Comparison of ENCODE assay signal across 21 cellular contexts in genomic region chr17:11852911-11853310, GRCh38.
DNase-seq lines count a peak whose midpoint lies in the region; ATAC-seq, FAIRE-seq and TF ChIP-seq lines count a peak whose summit lies in the region.
"Had no signal": no experiment of that assay in that cellular context is flagged by ENCODE, and none has a peak within 500 bp of the region (broad histone marks: within the 10 kb centered on the region; RNA-seq: fewer than 3 reads in every experiment).

No MANE protein-coding gene starts in this region.

- H3K27ac ChIP-seq in astrocyte (ENCODE audit: low read depth, low read length) (peak overlapping the region; percentile 55), gastroesophageal sphincter (peak overlapping the region in 3 of 4 donors; percentile 9 to 58 (median 46)), neuronal stem cell (replicated peaks; ENCODE audit: low read length) (no peak overlapping the region)
- H3K27ac ChIP-seq: A549, BLaER1, upper lobe of right lung had no signal

- H3K36me3 ChIP-seq in astrocyte (ENCODE audit: insufficient read depth, low read length) (no peaks in the 10 kb centered on the region), gastroesophageal sphincter (no peaks in the 10 kb centered on the region), neuronal stem cell (replicated peaks in 1 of 2; ENCODE audit: control insufficient read depth in 2 of 2, insufficient read depth in 2 of 2, low read length in 2 of 2) (no peaks in the 10 kb centered on the region)
- H3K36me3 ChIP-seq: BLaER1, upper lobe of right lung had no signal

- H4K20me1 ChIP-seq in astrocyte (ENCODE audit: insufficient read depth, low read length), result no peaks in the 10 kb centered on the region
- H4K20me1 ChIP-seq: BLaER1 had no signal

- H3K27ac Mint-ChIP-seq in astrocyte (ENCODE audit: unreplicated experiment), result no peak overlapping the region
- H3K27ac Mint-ChIP-seq in activated CD8-positive, alpha-beta memory T cell treated with anti-CD3 and anti-CD28 coated beads, Interleukin-2, amount 10 ng/mL, durations not matched to agents 7 days and 5 days, result no peak overlapping the region
- H3K27ac Mint-ChIP-seq: activated CD4-positive, alpha-beta memory T cell treated with anti-CD3 and anti-CD28 coated beads for 36 hours; activated naive CD4-positive, alpha-beta T cell treated with anti-CD3 and anti-CD28 coated beads, Interleukin-2, amount 10 ng/mL, durations not matched to agents 7 days and 5 days; WTC11 had no signal

- no peaks in the 10 kb centered on the region for H3K79me1 ChIP-seq in neuronal stem cell (ENCODE audit: low read depth, low read length)

- no peak overlapping the region for H3K23ac ChIP-seq in neuronal stem cell (ENCODE audit: low read depth, low read length, poor library complexity)

- H2AFZ ChIP-seq in astrocyte (ENCODE audit: low read depth, low read length) (no peak overlapping the region), neuronal stem cell (ENCODE audit: low read length) (peak overlapping the region; percentile 10)

- FAIRE-seq in astrocyte (lab: Jason Lieb, UNC), result no peak
- FAIRE-seq: A549, HTR-8/SVneo had no signal

- H3K36me3 Mint-ChIP-seq in astrocyte (ENCODE audit: low read depth, unreplicated experiment), result no peaks in the 10 kb centered on the region
- no peaks in the 10 kb centered on the region for H3K36me3 Mint-ChIP-seq in activated CD8-positive, alpha-beta memory T cell treated with anti-CD3 and anti-CD28 coated beads, Interleukin-2, amount 10 ng/mL, durations not matched to agents 7 days and 5 days
- H3K36me3 Mint-ChIP-seq: activated CD4-positive, alpha-beta memory T cell treated with anti-CD3 and anti-CD28 coated beads for 36 hours; activated naive CD4-positive, alpha-beta T cell treated with anti-CD3 and anti-CD28 coated beads, Interleukin-2, amount 10 ng/mL, durations not matched to agents 7 days and 5 days had no signal

- no peak overlapping the region for H2BK12ac ChIP-seq in neuronal stem cell (ENCODE audit: low read length)

- no peak overlapping the region for H2BK5ac ChIP-seq in neuronal stem cell (ENCODE audit: low read length)

- H4K91ac ChIP-seq in neuronal stem cell (ENCODE audit: low read depth, low read length, poor library complexity), result no peak overlapping the region

- no peaks in the 10 kb centered on the region for H3K27me3 Mint-ChIP-seq in astrocyte (ENCODE audit: low read depth, unreplicated experiment)
- no peaks in the 10 kb centered on the region for H3K27me3 Mint-ChIP-seq in activated CD8-positive, alpha-beta memory T cell treated with anti-CD3 and anti-CD28 coated beads, Interleukin-2, amount 10 ng/mL, durations not matched to agents 7 days and 5 days
- H3K27me3 Mint-ChIP-seq: activated naive CD4-positive, alpha-beta T cell treated with anti-CD3 and anti-CD28 coated beads, Interleukin-2, amount 10 ng/mL, durations not matched to agents 7 days and 5 days had no signal

- H3K14ac ChIP-seq in neuronal stem cell (ENCODE audit: low read length), result no peak overlapping the region

- no peaks in the 10 kb centered on the region for H3K79me2 ChIP-seq in astrocyte (ENCODE audit: insufficient read depth, low read length)

- TF ChIP-seq POLR2A in gastroesophageal sphincter (IDR thresholded peaks at IDR 0.05), result no peak

- H3K4me3 ChIP-seq in GM12865 (ENCODE audit: low read depth, low read length), result no peak overlapping the region
- no peak overlapping the region for H3K4me3 ChIP-seq in astrocyte (ENCODE audit: insufficient read depth, low read depth, low read length)
- H3K4me3 ChIP-seq in gastroesophageal sphincter, result no peak overlapping the region
- H3K4me3 ChIP-seq in neuronal stem cell (ENCODE audit: low read length in 2 of 2), result no peak overlapping the region
- H3K4me3 ChIP-seq: A549, BLaER1, upper lobe of right lung had no signal

- no peak overlapping the region for H2BK15ac ChIP-seq in neuronal stem cell (ENCODE audit: low read length)

- H3K27me3 ChIP-seq in astrocyte (ENCODE audit: insufficient read depth, low read length) (no peaks in the 10 kb centered on the region), gastroesophageal sphincter (peaks cover 6% of the 10 kb centered on the region), neuronal stem cell (ENCODE audit: control insufficient read depth in 3 of 3, insufficient read depth in 3 of 3, low read depth in 1 of 3, low read length in 3 of 3) (no peaks in the 10 kb centered on the region)
- H3K27me3 ChIP-seq: BLaER1, upper lobe of right lung had no signal

- no peak for TF ChIP-seq CTCF in GM12865 (IDR thresholded peaks at IDR 0.05; ENCODE audit: insufficient read depth, low read depth, low read length, missing control alignments)
- no peak for TF ChIP-seq CTCF in astrocyte (IDR thresholded peaks at IDR 0.05; ENCODE audit: insufficient read depth, low read depth, low read length)
- no peak for TF ChIP-seq CTCF in gastroesophageal sphincter (IDR thresholded peaks at IDR 0.05)

- peak; percentile 58 for ATAC-seq in gastroesophageal sphincter
- ATAC-seq in activated CD8-positive, alpha-beta memory T cell treated with anti-CD3 and anti-CD28 coated beads, Interleukin-2, amount 10 ng/mL, durations not matched to agents 7 days and 5 days, result no peak
- ATAC-seq: A549, upper lobe of right lung, WTC11 had no signal

- no peak overlapping the region for H2AK5ac ChIP-seq in neuronal stem cell (ENCODE audit: low read depth, low read length)

- no peaks in the 10 kb centered on the region for H3K4me1 Mint-ChIP-seq in astrocyte (ENCODE audit: low read depth, unreplicated experiment)
- no peaks in the 10 kb centered on the region for H3K4me1 Mint-ChIP-seq in activated CD8-positive, alpha-beta memory T cell treated with anti-CD3 and anti-CD28 coated beads, Interleukin-2, amount 10 ng/mL, durations not matched to agents 7 days and 5 days
- H3K4me1 Mint-ChIP-seq: activated naive CD4-positive, alpha-beta T cell treated with anti-CD3 and anti-CD28 coated beads, Interleukin-2, amount 10 ng/mL, durations not matched to agents 7 days and 5 days had no signal

- no peak for TF ChIP-seq EP300 in gastroesophageal sphincter (IDR thresholded peaks at IDR 0.05)

- H3K4me3 Mint-ChIP-seq in astrocyte (ENCODE audit: unreplicated experiment), result no peak overlapping the region
- H3K4me3 Mint-ChIP-seq in activated CD8-positive, alpha-beta memory T cell treated with anti-CD3 and anti-CD28 coated beads, Interleukin-2, amount 10 ng/mL, durations not matched to agents 7 days and 5 days, result no peak overlapping the region
- H3K4me3 Mint-ChIP-seq: activated CD4-positive, alpha-beta memory T cell treated with anti-CD3 and anti-CD28 coated beads for 36 hours; activated naive CD4-positive, alpha-beta T cell treated with anti-CD3 and anti-CD28 coated beads, Interleukin-2, amount 10 ng/mL, durations not matched to agents 7 days and 5 days; WTC11 had no signal

- no peak overlapping the region for H3K18ac ChIP-seq in neuronal stem cell (ENCODE audit: low read length)

- no peaks in the 10 kb centered on the region for H3K9me3 ChIP-seq in astrocyte (ENCODE audit: insufficient read depth, low read depth, low read length)
- no peaks in the 10 kb centered on the region for H3K9me3 ChIP-seq in gastroesophageal sphincter
- no peaks in the 10 kb centered on the region for H3K9me3 ChIP-seq in neuronal stem cell (replicated peaks in 1 of 2; ENCODE audit: control insufficient read depth in 2 of 2, insufficient read depth in 1 of 2, low read depth in 1 of 2, low read length in 2 of 2)
- H3K9me3 ChIP-seq: A549, BLaER1, upper lobe of right lung had no signal

- 57% methylated on average over 2 of the region's 2 CpGs; no CpG with 5 or more reads in 1 of the 2 donors for WGBS in gastroesophageal sphincter (ENCODE audit: low coverage in 1 of 2), 2 donors
- no CpG with 5 or more reads among the region's 2 CpGs for WGBS in neuronal stem cell (ENCODE audit: extremely low coverage in 2 of 2, insufficient read length in 2 of 2, insufficient replicate concordance in 1 of 2), 2 donors

- no peak overlapping the region for H3K4ac ChIP-seq in neuronal stem cell (ENCODE audit: low read length)

- no peak overlapping the region for H4K8ac ChIP-seq in neuronal stem cell (ENCODE audit: low read depth, low read length)

- peaks cover 15% of the 10 kb centered on the region for H3K9me3 Mint-ChIP-seq in astrocyte (ENCODE audit: unreplicated experiment)
- H3K9me3 Mint-ChIP-seq in activated CD8-positive, alpha-beta memory T cell treated with anti-CD3 and anti-CD28 coated beads, Interleukin-2, amount 10 ng/mL, durations not matched to agents 7 days and 5 days (ENCODE audit: low read depth), result peaks cover 2% of the 10 kb centered on the region
- H3K9me3 Mint-ChIP-seq: activated CD4-positive, alpha-beta memory T cell treated with anti-CD3 and anti-CD28 coated beads for 36 hours had no signal

- H3K9ac ChIP-seq in astrocyte (ENCODE audit: low read length) (peak overlapping the region; percentile 5), neuronal stem cell (ENCODE audit: low read depth, low read length, poor library complexity) (no peak overlapping the region)
- H3K9ac ChIP-seq: BLaER1 had no signal

- H3K4me2 ChIP-seq in astrocyte (ENCODE audit: low read length) (peak overlapping the region; percentile 45), neuronal stem cell (ENCODE audit: insufficient read depth, low read length, poor library complexity, severe bottlenecking) (no peak overlapping the region)
- H3K4me2 ChIP-seq: A549, BLaER1 had no signal

- peak; percentile 10 for DNase-seq in GM12865 (ENCODE audit: low read depth)
- DNase-seq in astrocyte (ENCODE audit: low read depth), result no peak
- no peak for DNase-seq in neuronal stem cell (ENCODE audit: low spot score)
- DNase-seq in MV-4-11 (lab: John Stamatoyannopoulos, UW), result no peak
- no peak for DNase-seq in NCI-H1417 treated with DMSO at 0.1 percent for 48 hours (lab: John Stamatoyannopoulos, UW)
- no peak for DNase-seq in cerebellum (ENCODE audit: low spot score)
- no peak for DNase-seq in activated CD8-positive, alpha-beta memory T cell treated with anti-CD3 and anti-CD28 coated beads, Interleukin-2, amount 10 ng/mL, durations not matched to agents 7 days and 5 days
- DNase-seq: activated CD4-positive, alpha-beta memory T cell treated with anti-CD3 and anti-CD28 coated beads for 36 hours; activated naive CD4-positive, alpha-beta T cell treated with anti-CD3 and anti-CD28 coated beads, Interleukin-2, amount 10 ng/mL, durations not matched to agents 7 days and 5 days; Calu3; GOT3; NCI-H1436 treated with DMSO at 0.1 percent for 48 hours; NCI-H748 treated with DMSO at 0.1 percent for 48 hours; OCI-M1; stimulated activated naive CD4-positive, alpha-beta T cell; upper lobe of right lung had no signal

- H3K4me1 ChIP-seq in astrocyte (ENCODE audit: insufficient read depth, low read length) (no peaks in the 10 kb centered on the region), gastroesophageal sphincter (peaks cover 0 to 14% (median 0%) of the 10 kb centered on the region in 3 donors), neuronal stem cell (ENCODE audit: control insufficient read depth in 2 of 2, insufficient read depth in 1 of 2, low read depth in 1 of 2, low read length in 2 of 2) (no peaks in the 10 kb centered on the region)
- H3K4me1 ChIP-seq: A549, BLaER1, upper lobe of right lung had no signal

- no peak overlapping the region for H2BK120ac ChIP-seq in neuronal stem cell (ENCODE audit: low read depth, low read length)

- CTCF ChIA-PET in activated CD8-positive, alpha-beta memory T cell treated with anti-CD3 and anti-CD28 coated beads, Interleukin-2, amount 10 ng/mL, durations not matched to agents 7 days and 5 days (lab: Charles Lee), result no interaction called here
